In the genomic region with DNA sequence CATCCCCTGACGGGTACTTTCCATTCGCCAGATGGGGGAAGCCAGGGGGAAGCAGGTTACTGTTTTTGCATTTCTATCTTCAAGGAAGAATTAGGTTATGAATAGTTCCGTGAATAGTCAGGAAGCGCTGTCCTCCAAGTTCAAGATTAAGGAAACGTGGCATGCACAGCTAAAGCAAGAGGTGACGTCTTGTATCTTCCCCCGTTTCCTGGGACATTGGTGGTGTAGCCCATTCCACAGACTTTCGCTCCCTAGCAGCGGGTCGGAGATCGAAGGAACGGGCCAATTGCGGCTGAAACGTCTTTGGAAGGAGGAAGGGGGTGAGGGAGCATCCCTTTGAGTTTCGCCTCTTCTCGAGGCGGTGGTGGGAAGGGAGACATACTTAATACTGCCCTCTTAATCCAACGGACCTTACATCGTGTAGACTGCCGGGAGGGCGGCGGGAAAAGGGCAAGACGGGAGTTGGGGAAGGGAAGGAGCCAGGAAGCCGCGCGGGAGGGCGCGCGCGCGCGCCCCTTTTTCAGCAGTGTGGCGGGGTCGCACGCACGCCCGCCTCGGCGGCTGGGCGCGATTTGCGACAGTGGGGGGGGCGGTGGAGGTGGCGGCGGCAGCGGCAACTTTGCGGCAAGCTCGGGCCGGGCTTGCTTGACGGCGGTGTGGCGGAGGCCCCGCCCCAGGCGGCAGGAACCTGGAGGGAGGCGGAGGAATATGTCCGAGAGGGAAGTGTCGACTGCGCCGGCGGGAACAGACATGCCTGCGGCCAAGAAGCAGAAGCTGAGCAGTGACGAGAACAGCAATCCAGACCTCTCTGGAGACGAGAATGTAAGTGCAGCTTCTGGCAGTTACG, we compare ENCODE assay signal across 1 cellular context.
TF ChIP-seq lines count a peak whose summit lies in the region.

A gene with protein sequence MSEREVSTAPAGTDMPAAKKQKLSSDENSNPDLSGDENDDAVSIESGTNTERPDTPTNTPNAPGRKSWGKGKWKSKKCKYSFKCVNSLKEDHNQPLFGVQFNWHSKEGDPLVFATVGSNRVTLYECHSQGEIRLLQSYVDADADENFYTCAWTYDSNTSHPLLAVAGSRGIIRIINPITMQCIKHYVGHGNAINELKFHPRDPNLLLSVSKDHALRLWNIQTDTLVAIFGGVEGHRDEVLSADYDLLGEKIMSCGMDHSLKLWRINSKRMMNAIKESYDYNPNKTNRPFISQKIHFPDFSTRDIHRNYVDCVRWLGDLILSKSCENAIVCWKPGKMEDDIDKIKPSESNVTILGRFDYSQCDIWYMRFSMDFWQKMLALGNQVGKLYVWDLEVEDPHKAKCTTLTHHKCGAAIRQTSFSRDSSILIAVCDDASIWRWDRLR (plus strand): TSS at position 232 of the 847 bp plus-strand sequence. CDS start 477 bp downstream, at position 709.

TF ChIP-seq in HEK293, 187 proteins besides CTCF, POLR2A, EP300 and RAD21 (continued from another document and continues in another):
- no peak for TF ChIP-seq ZNF248 (tag by site-specific recombination; IDR thresholded peaks at IDR 0.05)
- peak; percentile 54; the same call in 1 of the 2 replicates for TF ChIP-seq HOXC10 (CRISPR knock-in tag; IDR thresholded peaks at IDR 0.05)
- peak; percentile 59 for TF ChIP-seq SP2 (tag by site-specific recombination; IDR thresholded peaks at IDR 0.05)
- no peak for TF ChIP-seq ZBTB21 (tag by site-specific recombination; IDR thresholded peaks at IDR 0.05)
- no peak for TF ChIP-seq ZNF404 (tag by site-specific recombination; IDR thresholded peaks at IDR 0.05)
- TF ChIP-seq ZNF549 (tag by site-specific recombination; IDR thresholded peaks at IDR 0.05) = no peak
- no peak for TF ChIP-seq ZNF48 (tag by site-specific recombination; IDR thresholded peaks at IDR 0.05)
- TF ChIP-seq, protein P1, sequence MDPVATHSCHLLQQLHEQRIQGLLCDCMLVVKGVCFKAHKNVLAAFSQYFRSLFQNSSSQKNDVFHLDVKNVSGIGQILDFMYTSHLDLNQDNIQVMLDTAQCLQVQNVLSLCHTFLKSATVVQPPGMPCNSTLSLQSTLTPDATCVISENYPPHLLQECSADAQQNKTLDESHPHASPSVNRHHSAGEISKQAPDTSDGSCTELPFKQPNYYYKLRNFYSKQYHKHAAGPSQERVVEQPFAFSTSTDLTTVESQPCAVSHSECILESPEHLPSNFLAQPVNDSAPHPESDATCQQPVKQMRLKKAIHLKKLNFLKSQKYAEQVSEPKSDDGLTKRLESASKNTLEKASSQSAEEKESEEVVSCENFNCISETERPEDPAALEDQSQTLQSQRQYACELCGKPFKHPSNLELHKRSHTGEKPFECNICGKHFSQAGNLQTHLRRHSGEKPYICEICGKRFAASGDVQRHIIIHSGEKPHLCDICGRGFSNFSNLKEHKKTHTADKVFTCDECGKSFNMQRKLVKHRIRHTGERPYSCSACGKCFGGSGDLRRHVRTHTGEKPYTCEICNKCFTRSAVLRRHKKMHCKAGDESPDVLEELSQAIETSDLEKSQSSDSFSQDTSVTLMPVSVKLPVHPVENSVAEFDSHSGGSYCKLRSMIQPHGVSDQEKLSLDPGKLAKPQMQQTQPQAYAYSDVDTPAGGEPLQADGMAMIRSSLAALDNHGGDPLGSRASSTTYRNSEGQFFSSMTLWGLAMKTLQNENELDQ (tag by site-specific recombination; IDR thresholded peaks at IDR 0.05; ENCODE audit: low read depth) = no peak
- TF ChIP-seq SP7 (tag by site-specific recombination; IDR thresholded peaks at IDR 0.05) = peak; percentile 65
- 0 out of 2 replicates have a peak, but pooled peaks have one; percentile 33 for TF ChIP-seq ZSCAN16 (tag by site-specific recombination; IDR thresholded peaks at IDR 0.05)
- peak; percentile 45; the same call in 1 of the 2 replicates for TF ChIP-seq ZNF146 (tag by site-specific recombination; IDR thresholded peaks at IDR 0.05)
- TF ChIP-seq WT1 (tag by site-specific recombination; IDR thresholded peaks at IDR 0.05) = peak; percentile 51
- TF ChIP-seq, protein P2, sequence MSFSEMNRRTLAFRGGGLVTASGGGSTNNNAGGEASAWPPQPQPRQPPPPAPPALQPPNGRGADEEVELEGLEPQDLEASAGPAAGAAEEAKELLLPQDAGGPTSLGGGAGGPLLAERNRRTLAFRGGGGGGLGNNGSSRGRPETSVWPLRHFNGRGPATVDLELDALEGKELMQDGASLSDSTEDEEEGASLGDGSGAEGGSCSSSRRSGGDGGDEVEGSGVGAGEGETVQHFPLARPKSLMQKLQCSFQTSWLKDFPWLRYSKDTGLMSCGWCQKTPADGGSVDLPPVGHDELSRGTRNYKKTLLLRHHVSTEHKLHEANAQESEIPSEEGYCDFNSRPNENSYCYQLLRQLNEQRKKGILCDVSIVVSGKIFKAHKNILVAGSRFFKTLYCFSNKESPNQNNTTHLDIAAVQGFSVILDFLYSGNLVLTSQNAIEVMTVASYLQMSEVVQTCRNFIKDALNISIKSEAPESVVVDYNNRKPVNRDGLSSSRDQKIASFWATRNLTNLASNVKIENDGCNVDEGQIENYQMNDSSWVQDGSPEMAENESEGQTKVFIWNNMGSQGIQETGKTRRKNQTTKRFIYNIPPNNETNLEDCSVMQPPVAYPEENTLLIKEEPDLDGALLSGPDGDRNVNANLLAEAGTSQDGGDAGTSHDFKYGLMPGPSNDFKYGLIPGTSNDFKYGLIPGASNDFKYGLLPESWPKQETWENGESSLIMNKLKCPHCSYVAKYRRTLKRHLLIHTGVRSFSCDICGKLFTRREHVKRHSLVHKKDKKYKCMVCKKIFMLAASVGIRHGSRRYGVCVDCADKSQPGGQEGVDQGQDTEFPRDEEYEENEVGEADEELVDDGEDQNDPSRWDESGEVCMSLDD (tag by site-specific recombination; IDR thresholded peaks at IDR 0.05) = peak; percentile 64; the same call in 1 of the 2 replicates
- TF ChIP-seq ZNF121 (tag by site-specific recombination; IDR thresholded peaks at IDR 0.05) = peak; percentile 53; the same call in 1 of the 2 replicates
- peak; percentile 57; the same call in 1 of the 2 replicates for TF ChIP-seq ZNF629 (tag by site-specific recombination; IDR thresholded peaks at IDR 0.05)
- TF ChIP-seq, protein P3, sequence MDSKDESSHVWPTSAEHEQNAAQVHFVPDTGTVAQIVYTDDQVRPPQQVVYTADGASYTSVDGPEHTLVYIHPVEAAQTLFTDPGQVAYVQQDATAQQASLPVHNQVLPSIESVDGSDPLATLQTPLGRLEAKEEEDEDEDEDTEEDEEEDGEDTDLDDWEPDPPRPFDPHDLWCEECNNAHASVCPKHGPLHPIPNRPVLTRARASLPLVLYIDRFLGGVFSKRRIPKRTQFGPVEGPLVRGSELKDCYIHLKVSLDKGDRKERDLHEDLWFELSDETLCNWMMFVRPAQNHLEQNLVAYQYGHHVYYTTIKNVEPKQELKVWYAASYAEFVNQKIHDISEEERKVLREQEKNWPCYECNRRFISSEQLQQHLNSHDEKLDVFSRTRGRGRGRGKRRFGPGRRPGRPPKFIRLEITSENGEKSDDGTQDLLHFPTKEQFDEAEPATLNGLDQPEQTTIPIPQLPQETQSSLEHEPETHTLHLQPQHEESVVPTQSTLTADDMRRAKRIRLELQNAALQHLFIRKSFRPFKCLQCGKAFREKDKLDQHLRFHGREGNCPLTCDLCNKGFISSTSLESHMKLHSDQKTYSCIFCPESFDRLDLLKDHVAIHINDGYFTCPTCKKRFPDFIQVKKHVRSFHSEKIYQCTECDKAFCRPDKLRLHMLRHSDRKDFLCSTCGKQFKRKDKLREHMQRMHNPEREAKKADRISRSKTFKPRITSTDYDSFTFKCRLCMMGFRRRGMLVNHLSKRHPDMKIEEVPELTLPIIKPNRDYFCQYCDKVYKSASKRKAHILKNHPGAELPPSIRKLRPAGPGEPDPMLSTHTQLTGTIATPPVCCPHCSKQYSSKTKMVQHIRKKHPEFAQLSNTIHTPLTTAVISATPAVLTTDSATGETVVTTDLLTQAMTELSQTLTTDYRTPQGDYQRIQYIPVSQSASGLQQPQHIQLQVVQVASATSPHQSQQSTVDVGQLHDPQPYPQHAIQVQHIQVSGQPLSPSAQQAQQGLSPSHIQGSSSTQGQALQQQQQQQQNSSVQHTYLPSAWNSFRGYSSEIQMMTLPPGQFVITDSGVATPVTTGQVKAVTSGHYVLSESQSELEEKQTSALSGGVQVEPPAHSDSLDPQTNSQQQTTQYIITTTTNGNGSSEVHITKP (tag by site-specific recombination; IDR thresholded peaks at IDR 0.05) = peak; percentile 100
- peak; percentile 61 for TF ChIP-seq ZBTB17 (tag by site-specific recombination; IDR thresholded peaks at IDR 0.05)
- TF ChIP-seq ZNF155 (tag by site-specific recombination; IDR thresholded peaks at IDR 0.05) = no peak
- no peak for TF ChIP-seq HOXA7 (CRISPR knock-in tag; IDR thresholded peaks at IDR 0.05; ENCODE audit: borderline replicate concordance)
- TF ChIP-seq OVOL3 (tag by site-specific recombination; IDR thresholded peaks at IDR 0.05) = no peak
- TF ChIP-seq, protein P4, sequence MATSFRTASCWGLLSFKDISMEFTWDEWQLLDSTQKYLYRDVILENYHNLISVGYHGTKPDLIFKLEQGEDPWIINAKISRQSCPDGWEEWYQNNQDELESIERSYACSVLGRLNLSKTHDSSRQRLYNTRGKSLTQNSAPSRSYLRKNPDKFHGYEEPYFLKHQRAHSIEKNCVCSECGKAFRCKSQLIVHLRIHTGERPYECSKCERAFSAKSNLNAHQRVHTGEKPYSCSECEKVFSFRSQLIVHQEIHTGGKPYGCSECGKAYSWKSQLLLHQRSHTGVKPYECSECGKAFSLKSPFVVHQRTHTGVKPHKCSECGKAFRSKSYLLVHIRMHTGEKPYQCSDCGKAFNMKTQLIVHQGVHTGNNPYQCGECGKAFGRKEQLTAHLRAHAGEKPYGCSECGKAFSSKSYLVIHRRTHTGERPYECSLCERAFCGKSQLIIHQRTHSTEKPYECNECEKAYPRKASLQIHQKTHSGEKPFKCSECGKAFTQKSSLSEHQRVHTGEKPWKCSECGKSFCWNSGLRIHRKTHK (tag by site-specific recombination; IDR thresholded peaks at IDR 0.05) = no peak
- TF ChIP-seq ZNF585B (tag by site-specific recombination; IDR thresholded peaks at IDR 0.05) = 0 out of 2 replicates have a peak, but pooled peaks have one; percentile 6
- TF ChIP-seq, protein P5, sequence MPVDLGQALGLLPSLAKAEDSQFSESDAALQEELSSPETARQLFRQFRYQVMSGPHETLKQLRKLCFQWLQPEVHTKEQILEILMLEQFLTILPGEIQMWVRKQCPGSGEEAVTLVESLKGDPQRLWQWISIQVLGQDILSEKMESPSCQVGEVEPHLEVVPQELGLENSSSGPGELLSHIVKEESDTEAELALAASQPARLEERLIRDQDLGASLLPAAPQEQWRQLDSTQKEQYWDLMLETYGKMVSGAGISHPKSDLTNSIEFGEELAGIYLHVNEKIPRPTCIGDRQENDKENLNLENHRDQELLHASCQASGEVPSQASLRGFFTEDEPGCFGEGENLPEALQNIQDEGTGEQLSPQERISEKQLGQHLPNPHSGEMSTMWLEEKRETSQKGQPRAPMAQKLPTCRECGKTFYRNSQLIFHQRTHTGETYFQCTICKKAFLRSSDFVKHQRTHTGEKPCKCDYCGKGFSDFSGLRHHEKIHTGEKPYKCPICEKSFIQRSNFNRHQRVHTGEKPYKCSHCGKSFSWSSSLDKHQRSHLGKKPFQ (tag by site-specific recombination; IDR thresholded peaks at IDR 0.05) = no peak
- peak; percentile 70; the same call in 1 of the 2 replicates for TF ChIP-seq KLF8 (tag by site-specific recombination; IDR thresholded peaks at IDR 0.05)
- TF ChIP-seq ZNF2 (tag by site-specific recombination; IDR thresholded peaks at IDR 0.05) = 0 out of 2 replicates have a peak, but pooled peaks have one; percentile 20
- TF ChIP-seq ZNF24 (tag by site-specific recombination; IDR thresholded peaks at IDR 0.05) = peak; percentile 16; the same call in 1 of the 2 replicates
- TF ChIP-seq KLF9 (tag by site-specific recombination; IDR thresholded peaks at IDR 0.05; ENCODE audit: low read depth) = peak; percentile 35; the same call in 1 of the 2 replicates
- TF ChIP-seq, protein P6, sequence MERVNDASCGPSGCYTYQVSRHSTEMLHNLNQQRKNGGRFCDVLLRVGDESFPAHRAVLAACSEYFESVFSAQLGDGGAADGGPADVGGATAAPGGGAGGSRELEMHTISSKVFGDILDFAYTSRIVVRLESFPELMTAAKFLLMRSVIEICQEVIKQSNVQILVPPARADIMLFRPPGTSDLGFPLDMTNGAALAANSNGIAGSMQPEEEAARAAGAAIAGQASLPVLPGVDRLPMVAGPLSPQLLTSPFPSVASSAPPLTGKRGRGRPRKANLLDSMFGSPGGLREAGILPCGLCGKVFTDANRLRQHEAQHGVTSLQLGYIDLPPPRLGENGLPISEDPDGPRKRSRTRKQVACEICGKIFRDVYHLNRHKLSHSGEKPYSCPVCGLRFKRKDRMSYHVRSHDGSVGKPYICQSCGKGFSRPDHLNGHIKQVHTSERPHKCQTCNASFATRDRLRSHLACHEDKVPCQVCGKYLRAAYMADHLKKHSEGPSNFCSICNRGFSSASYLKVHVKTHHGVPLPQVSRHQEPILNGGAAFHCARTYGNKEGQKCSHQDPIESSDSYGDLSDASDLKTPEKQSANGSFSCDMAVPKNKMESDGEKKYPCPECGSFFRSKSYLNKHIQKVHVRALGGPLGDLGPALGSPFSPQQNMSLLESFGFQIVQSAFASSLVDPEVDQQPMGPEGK (tag by site-specific recombination; IDR thresholded peaks at IDR 0.05) = peak; percentile 56; the same call in 1 of the 2 replicates
- peak; percentile 77 for TF ChIP-seq ZNF335 (tag by site-specific recombination; conservative IDR thresholded peaks at IDR 0.05)
- TF ChIP-seq, protein P7, sequence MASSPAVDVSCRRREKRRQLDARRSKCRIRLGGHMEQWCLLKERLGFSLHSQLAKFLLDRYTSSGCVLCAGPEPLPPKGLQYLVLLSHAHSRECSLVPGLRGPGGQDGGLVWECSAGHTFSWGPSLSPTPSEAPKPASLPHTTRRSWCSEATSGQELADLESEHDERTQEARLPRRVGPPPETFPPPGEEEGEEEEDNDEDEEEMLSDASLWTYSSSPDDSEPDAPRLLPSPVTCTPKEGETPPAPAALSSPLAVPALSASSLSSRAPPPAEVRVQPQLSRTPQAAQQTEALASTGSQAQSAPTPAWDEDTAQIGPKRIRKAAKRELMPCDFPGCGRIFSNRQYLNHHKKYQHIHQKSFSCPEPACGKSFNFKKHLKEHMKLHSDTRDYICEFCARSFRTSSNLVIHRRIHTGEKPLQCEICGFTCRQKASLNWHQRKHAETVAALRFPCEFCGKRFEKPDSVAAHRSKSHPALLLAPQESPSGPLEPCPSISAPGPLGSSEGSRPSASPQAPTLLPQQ (tag by site-specific recombination; IDR thresholded peaks at IDR 0.05) = peak; percentile 65
- peak; percentile 77 for TF ChIP-seq GLIS1 (tag by site-specific recombination; IDR thresholded peaks at IDR 0.05)
- TF ChIP-seq ZNF624 (tag by site-specific recombination; IDR thresholded peaks at IDR 0.05) = no peak
- TF ChIP-seq KLF16 (tag by site-specific recombination; IDR thresholded peaks at IDR 0.05) = peak; percentile 54
- TF ChIP-seq, protein P8, sequence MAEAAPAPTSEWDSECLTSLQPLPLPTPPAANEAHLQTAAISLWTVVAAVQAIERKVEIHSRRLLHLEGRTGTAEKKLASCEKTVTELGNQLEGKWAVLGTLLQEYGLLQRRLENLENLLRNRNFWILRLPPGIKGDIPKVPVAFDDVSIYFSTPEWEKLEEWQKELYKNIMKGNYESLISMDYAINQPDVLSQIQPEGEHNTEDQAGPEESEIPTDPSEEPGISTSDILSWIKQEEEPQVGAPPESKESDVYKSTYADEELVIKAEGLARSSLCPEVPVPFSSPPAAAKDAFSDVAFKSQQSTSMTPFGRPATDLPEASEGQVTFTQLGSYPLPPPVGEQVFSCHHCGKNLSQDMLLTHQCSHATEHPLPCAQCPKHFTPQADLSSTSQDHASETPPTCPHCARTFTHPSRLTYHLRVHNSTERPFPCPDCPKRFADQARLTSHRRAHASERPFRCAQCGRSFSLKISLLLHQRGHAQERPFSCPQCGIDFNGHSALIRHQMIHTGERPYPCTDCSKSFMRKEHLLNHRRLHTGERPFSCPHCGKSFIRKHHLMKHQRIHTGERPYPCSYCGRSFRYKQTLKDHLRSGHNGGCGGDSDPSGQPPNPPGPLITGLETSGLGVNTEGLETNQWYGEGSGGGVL (tag by site-specific recombination; IDR thresholded peaks at IDR 0.05) = 0 out of 2 replicates have a peak, but pooled peaks have one; percentile 20
